Comparison of ENCODE assay signal across 8 cellular contexts in genomic region chr5:71932649-71933338, GRCh38.
DNase-seq lines count a peak whose midpoint lies in the region; ATAC-seq and TF ChIP-seq lines count a peak whose summit lies in the region.

No MANE protein-coding gene starts in this region.

- peaks cover 0 to 3% (median 0%) of the 10 kb centered on the region in 5 donors for H3K9me3 Mint-ChIP-seq in CD8-positive, alpha-beta memory T cell

- no peak for TF ChIP-seq CTCF in AG10803 (conservative IDR thresholded peaks at IDR 0.05; ENCODE audit: low read length)
- TF ChIP-seq CTCF in lung (IDR thresholded peaks at IDR 0.05; ENCODE audit: control extremely low read depth, extremely low read depth), result no peak

- CTCF ChIA-PET in CD8-positive, alpha-beta memory T cell (lab: Charles Lee), result no interaction called here

- H3K9me3 ChIP-seq in lung (ENCODE audit: control insufficient read depth in 2 of 2, insufficient read depth in 1 of 2, low read length in 1 of 2) (no peaks in the 10 kb centered on the region), aorta (ENCODE audit: control insufficient read depth, low read length) (no peaks in the 10 kb centered on the region)
- no peaks in the 10 kb centered on the region for H3K9me3 ChIP-seq in CD8-positive, alpha-beta memory T cell (ENCODE audit: low read length)

- H3K36me3 ChIP-seq in lung (ENCODE audit: control insufficient read depth in 2 of 2, insufficient read depth in 2 of 2, low read length in 2 of 2) (no peaks in the 10 kb centered on the region), aorta (ENCODE audit: control insufficient read depth in 1 of 2, insufficient read depth in 2 of 2, low read length in 1 of 2) (no peaks in the 10 kb centered on the region)
- H3K36me3 ChIP-seq in CD8-positive, alpha-beta memory T cell (ENCODE audit: insufficient read depth, low read length), result no peaks in the 10 kb centered on the region

- H3K27me3 ChIP-seq in lung (ENCODE audit: control insufficient read depth, insufficient read depth), result no peaks in the 10 kb centered on the region
- H3K27me3 ChIP-seq in aorta (ENCODE audit: control insufficient read depth in 1 of 2, insufficient read depth in 2 of 2, low read length in 1 of 2), result no peaks in the 10 kb centered on the region
- peaks cover 3% of the 10 kb centered on the region for H3K27me3 ChIP-seq in CD8-positive, alpha-beta memory T cell (ENCODE audit: insufficient read depth, low read length, poor library complexity, severe bottlenecking)

- no peak overlapping the region for H3K4me3 ChIP-seq in AG10803 (ENCODE audit: low read length)
- H3K4me3 ChIP-seq in lung, result no peak overlapping the region
- no peak overlapping the region for H3K4me3 ChIP-seq in aorta (ENCODE audit: low read length in 2 of 2)
- no peak overlapping the region for H3K4me3 ChIP-seq in CD8-positive, alpha-beta memory T cell (ENCODE audit: low read length)

- WGBS in lung, 2 donors, result 38 to 68% methylated on average over 8 of the region's 8 CpGs
- 7 to 8% methylated on average over 8 of the region's 8 CpGs for WGBS in aorta, 2 donors

- intact Hi-C loops in aorta (cut with DNase I), result loop anchor here (2.0 to 5.0 kb wide), 3 partner anchors 150 to 175 kb away; partner anchors contain the start of gene MAP1B (in 1 of the 2)

- no peaks in the 10 kb centered on the region for H3K4me1 Mint-ChIP-seq in CD8-positive, alpha-beta memory T cell

- no peak overlapping the region for H3K4me3 Mint-ChIP-seq in CD8-positive, alpha-beta memory T cell

- no peaks in the 10 kb centered on the region for H3K36me3 Mint-ChIP-seq in CD8-positive, alpha-beta memory T cell

- DNase-seq in AG10803 (ENCODE audit: low read depth), result peak; percentile 39
- peak; percentile 62 for DNase-seq in NCI-H146 treated with DMSO at 0.1 percent for 48 hours (lab: John Stamatoyannopoulos, UW; ENCODE audit: unreplicated experiment)
- DNase-seq in lung (ENCODE audit: low spot score), result peak; percentile 40
- DNase-seq in aorta, result peak; percentile 92 to 93
- DNase-seq in CD8-positive, alpha-beta memory T cell, result no peak
- DNase-seq in NK-92 (lab: John Stamatoyannopoulos, UW; ENCODE audit: unreplicated experiment), result no peak

- H3K4me1 ChIP-seq in lung (ENCODE audit: control insufficient read depth in 2 of 2, insufficient read depth in 2 of 2, low read length in 2 of 2) (peaks cover 5 to 8% of the 10 kb centered on the region in 2 donors), aorta (ENCODE audit: control insufficient read depth in 1 of 2, insufficient read depth in 2 of 2, low read length in 2 of 2) (no peaks in the 10 kb centered on the region)
- H3K4me1 ChIP-seq in CD8-positive, alpha-beta memory T cell (ENCODE audit: insufficient read depth, low read length), result no peaks in the 10 kb centered on the region

- H3K27me3 Mint-ChIP-seq in CD8-positive, alpha-beta memory T cell, result peaks cover 8 to 19% of the 10 kb centered on the region in 2 donors

- peak overlapping the region; percentile 30 for H3K27ac ChIP-seq in cingulate gyrus (ENCODE audit: low read depth, low read length)
- peak overlapping the region; percentile 26 to 35 for H3K27ac ChIP-seq in lung (ENCODE audit: low read depth in 1 of 2, low read length in 1 of 2)
- peak overlapping the region; percentile 91 to 99 for H3K27ac ChIP-seq in aorta (ENCODE audit: low read depth in 1 of 2, low read length in 2 of 2)
- no peak overlapping the region for H3K27ac ChIP-seq in CD8-positive, alpha-beta memory T cell (ENCODE audit: low read depth, low read length)

- ATAC-seq in lung (ENCODE audit: insufficient read depth, low FRiP score) (peak; percentile 47), aorta (ENCODE audit: low FRiP score) (peak; percentile 86), GM18519 (IDR thresholded peaks at IDR 0.05; ENCODE audit: low FRiP score, unreplicated experiment) (no peak)

- POLR2A ChIA-PET in CD8-positive, alpha-beta memory T cell (lab: Charles Lee), result no interaction called here

- H3K27ac Mint-ChIP-seq in CD8-positive, alpha-beta memory T cell, result no peak overlapping the region

Comparison
In these comparisons a context has a peak if more than half of its experiments do, and no peak if none do; other contexts are left out.
1. DNase-seq: peak in AG10803 (single experiment), NCI-H146 treated with DMSO at 0.1 percent for 48 hours (single experiment), lung (single experiment) and aorta (2 of 2); none in CD8-positive, alpha-beta memory T cell (0 of 5) and NK-92 (single experiment).